ENCODE assay signal across 8 cellular contexts in genomic region chr14:102508774-102509743, GRCh38. TPM values are rescaled to one million over a fixed set of nuclear protein-coding genes. Genes with fewer than 3 reads are reported as not detected.
DNase-seq lines count a peak whose midpoint lies in the region; ATAC-seq, FAIRE-seq and TF ChIP-seq lines count a peak whose summit lies in the region.

No MANE protein-coding gene starts in this region.

- H4K20me1 ChIP-seq in KMS-11 (ENCODE audit: insufficient read depth) (no peaks in the 10 kb centered on the region), neural cell (ENCODE audit: insufficient read depth) (no peaks in the 10 kb centered on the region)

- no peaks in the 10 kb centered on the region for H3K9me2 ChIP-seq in neural cell (ENCODE audit: insufficient read depth, low read length)

- H3K4me1 ChIP-seq in KMS-11 (ENCODE audit: low read depth, poor library complexity, severe bottlenecking), result peaks cover 12% of the 10 kb centered on the region

- no peak for TF ChIP-seq RAD21 in neural cell (conservative IDR thresholded peaks at IDR 0.05)

- H3K36me3 ChIP-seq in KMS-11 (ENCODE audit: insufficient read depth) (no peaks in the 10 kb centered on the region), neural cell (ENCODE audit: insufficient read depth, low read length) (no peaks in the 10 kb centered on the region)

- DNase-seq in ACHN (peak; percentile 37), GM19239 (ENCODE audit: insufficient read length, low spot score) (peak; percentile 46), fibroblast of the aortic adventitia (ENCODE audit: low read depth) (peak; percentile 56), inferior parietal cortex (ENCODE audit: extremely low spot score) (no peak)
- no peak for DNase-seq in activated T-helper 2 cell treated with anti-CD3 and anti-CD28 coated beads, Interferon-gamma antibody, Interleukin-2, Interleukin-4, amounts not matched to agents 10 μg/mL and 5 μg/mL and 100 μg/mL, durations not matched to agents 14 hours and 24 hours and 36 hours (ENCODE audit: low spot score)

- no peak overlapping the region for H3K27ac ChIP-seq in KMS-11
- H3K27ac ChIP-seq in neural cell (ENCODE audit: low read length), result no peak overlapping the region

- H3K27ac Mint-ChIP-seq in activated T-helper 2 cell treated with anti-CD3 and anti-CD28 coated beads, Interferon-gamma antibody, Interleukin-2, Interleukin-4, amounts not matched to agents 10 μg/mL and 5 μg/mL and 100 μg/mL, durations not matched to agents 14 hours and 24 hours and 36 hours, result no peak overlapping the region

- no peaks in the 10 kb centered on the region for H3F3A ChIP-seq in neural cell (ENCODE audit: insufficient read depth, low read length, poor library complexity, severe bottlenecking)

- H3K9me3 Mint-ChIP-seq in activated T-helper 2 cell treated with anti-CD3 and anti-CD28 coated beads, Interferon-gamma antibody, Interleukin-2, Interleukin-4, amounts not matched to agents 10 μg/mL and 5 μg/mL and 100 μg/mL, durations not matched to agents 14 hours and 24 hours and 36 hours, result no peaks in the 10 kb centered on the region

- intact Hi-C loops in activated T-helper 2 cell treated with anti-CD3 and anti-CD28 coated beads, Interferon-gamma antibody, Interleukin-2, Interleukin-4, amounts not matched to agents 10 μg/mL and 5 μg/mL and 100 μg/mL, durations not matched to agents 14 hours and 24 hours and 36 hours (cut with micrococcal nuclease), result loop anchor here (1.0 kb wide), 1 partner anchor 15 kb away; no protein-coding TSS in a partner anchor

- H2AFZ ChIP-seq in KMS-11 (ENCODE audit: low read depth) (0 out of 2 replicates have a peak overlapping the region, but pooled peaks have one; percentile 14), neural cell (ENCODE audit: low read depth, low read length) (no peak overlapping the region)

- H3K4me2 ChIP-seq in KMS-11 (peak overlapping the region; percentile 66; the same call in 1 of the 2 replicates), neural cell (ENCODE audit: low read length) (no peak overlapping the region)

- H3K27me3 ChIP-seq in KMS-11 (ENCODE audit: insufficient read depth, low read depth), result no peaks in the 10 kb centered on the region
- peaks cover 4% of the 10 kb centered on the region for H3K27me3 ChIP-seq in neural cell (ENCODE audit: insufficient read depth, low read depth, low read length)

- in situ Hi-C loops in ACHN (cut with HindIII; ENCODE audit: low pct_ligation_motif_present, low pct_unique_long_range_greater_than_20kb, low sequenced_read_pairs), result no loop called here

- H3K4me1 Mint-ChIP-seq in activated T-helper 2 cell treated with anti-CD3 and anti-CD28 coated beads, Interferon-gamma antibody, Interleukin-2, Interleukin-4, amounts not matched to agents 10 μg/mL and 5 μg/mL and 100 μg/mL, durations not matched to agents 14 hours and 24 hours and 36 hours (ENCODE audit: low read depth), result peaks cover 12% of the 10 kb centered on the region

- no peak for TF ChIP-seq CTCF in KMS-11 (conservative IDR thresholded peaks at IDR 0.05; ENCODE audit: low read depth, low read length)
- TF ChIP-seq CTCF in fibroblast of the aortic adventitia (IDR thresholded peaks at IDR 0.05; ENCODE audit: insufficient read depth, low read length), result no peak
- TF ChIP-seq CTCF in neural cell (IDR thresholded peaks at IDR 0.05; ENCODE audit: poor library complexity, severe bottlenecking), result no peak

- no peak for ATAC-seq in HG03045 (IDR thresholded peaks at IDR 0.05; ENCODE audit: unreplicated experiment)

- H3K36me3 Mint-ChIP-seq in activated T-helper 2 cell treated with anti-CD3 and anti-CD28 coated beads, Interferon-gamma antibody, Interleukin-2, Interleukin-4, amounts not matched to agents 10 μg/mL and 5 μg/mL and 100 μg/mL, durations not matched to agents 14 hours and 24 hours and 36 hours (ENCODE audit: low read depth), result peaks cover 9% of the 10 kb centered on the region

- H3K79me2 ChIP-seq in KMS-11 (ENCODE audit: insufficient read depth, low read depth) (no peaks in the 10 kb centered on the region), neural cell (replicated peaks; ENCODE audit: insufficient read depth, low read length) (no peaks in the 10 kb centered on the region)

- H3K9ac ChIP-seq in KMS-11 (no peak overlapping the region), neural cell (ENCODE audit: low read length) (peak overlapping the region; percentile 29)

- no peak overlapping the region for H3K4me3 ChIP-seq in KMS-11 (IDR thresholded peaks at IDR 0.05; ENCODE audit: insufficient read depth, low read depth, low read length)
- H3K4me3 ChIP-seq in fibroblast of the aortic adventitia (ENCODE audit: low read depth, low read length), result peak overlapping the region; percentile 68
- peak overlapping the region; percentile 61 for H3K4me3 ChIP-seq in neural cell (ENCODE audit: low read length)

- peak overlapping the region; percentile 67 for H3K4me3 Mint-ChIP-seq in activated T-helper 2 cell treated with anti-CD3 and anti-CD28 coated beads, Interferon-gamma antibody, Interleukin-2, Interleukin-4, amounts not matched to agents 10 μg/mL and 5 μg/mL and 100 μg/mL, durations not matched to agents 14 hours and 24 hours and 36 hours (ENCODE audit: low read depth)

- H3K27me3 Mint-ChIP-seq in activated T-helper 2 cell treated with anti-CD3 and anti-CD28 coated beads, Interferon-gamma antibody, Interleukin-2, Interleukin-4, amounts not matched to agents 10 μg/mL and 5 μg/mL and 100 μg/mL, durations not matched to agents 14 hours and 24 hours and 36 hours (ENCODE audit: low read depth), result no peaks in the 10 kb centered on the region

- no peaks in the 10 kb centered on the region for H3K9me3 ChIP-seq in neural cell (ENCODE audit: low read length)

- TF ChIP-seq EP300 in neural cell (conservative IDR thresholded peaks at IDR 0.05; ENCODE audit: poor library complexity, severe bottlenecking), result no peak

- FAIRE-seq in GM19239 (lab: Jason Lieb, UNC), result no peak

TF ChIP-seq in neural cell, 6 proteins besides CTCF, POLR2A, EP300 and RAD21:
- TF ChIP-seq EZH2 (IDR thresholded peaks at IDR 0.05; ENCODE audit: borderline replicate concordance, insufficient read depth, low read length, poor library complexity, severe bottlenecking) (no peak), SMC3 (conservative IDR thresholded peaks at IDR 0.05; ENCODE audit: poor library complexity) (no peak), POLR2AphosphoS5 (IDR thresholded peaks at IDR 0.05) (no peak), MXI1 (conservative IDR thresholded peaks at IDR 0.05; ENCODE audit: poor library complexity, severe bottlenecking) (peak; percentile 26), REST (IDR thresholded peaks at IDR 0.05; ENCODE audit: borderline replicate concordance) (no peak)
TF ChIP-seq in neural cell: peak in this region for 1.

RNA-seq across cellular contexts. Expression of gene ANKRD9, which starts 0.5 kb away (rescaled TPM):
- total RNA-seq in activated T-helper 2 cell treated with anti-CD3 and anti-CD28 coated beads, Interferon-gamma antibody, Interleukin-2, Interleukin-4, amounts not matched to agents 10 μg/mL and 5 μg/mL and 100 μg/mL, durations not matched to agents 14 hours and 24 hours and 36 hours, result 16.9 and 17.0 TPM in 2 replicates
- total RNA-seq in fibroblast of the aortic adventitia (ENCODE audit: low replicate concordance), result 16.2 and 37.5 TPM in 2 replicates
- 1.5 and 2.0 TPM in 2 replicates for polyA plus RNA-seq in neural cell
- 2.2 TPM in 2 replicates for polyA minus RNA-seq in neural cell

Comparison
In these comparisons a context has a peak if more than half of its experiments do, and no peak if none do; other contexts are left out.
1. DNase-seq: peak in ACHN (single experiment), GM19239 (single experiment) and fibroblast of the aortic adventitia (single experiment); none in activated T-helper 2 cell treated with anti-CD3 and anti-CD28 coated beads, Interferon-gamma antibody, Interleukin-2, Interleukin-4, amounts not matched to agents 10 μg/mL and 5 μg/mL and 100 μg/mL, durations not matched to agents 14 hours and 24 hours and 36 hours (single experiment) and inferior parietal cortex (single experiment).